In the genomic region with DNA sequence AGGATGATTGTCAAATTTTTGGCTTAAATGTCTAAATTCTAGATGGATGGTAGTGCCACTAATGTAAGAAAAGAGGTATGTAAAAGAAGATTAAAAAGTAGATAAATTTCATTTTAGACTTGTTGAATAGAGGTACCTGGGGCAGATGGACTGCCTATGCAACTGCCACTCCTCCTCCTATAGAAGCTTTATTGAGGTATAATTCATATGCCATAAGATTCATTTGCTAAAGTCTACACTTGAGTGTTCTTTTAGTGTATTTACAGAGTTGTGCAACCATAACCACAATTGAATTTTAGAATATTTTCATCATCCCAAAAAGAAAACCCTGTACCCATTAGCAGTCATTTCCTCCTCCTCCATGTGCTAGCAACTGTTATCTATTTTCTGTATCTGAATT, we compare ENCODE assay signal across 23 cellular contexts.
DNase-seq lines count a peak whose midpoint lies in the region; ATAC-seq and TF ChIP-seq lines count a peak whose summit lies in the region.
"Had no signal": no experiment of that assay in that cellular context is flagged by ENCODE, and none has a peak within 500 bp of the region (broad histone marks: within the 10 kb centered on the region; RNA-seq: fewer than 3 reads in every experiment).

No MANE protein-coding gene starts in this region.

- H3F3A ChIP-seq in SK-N-SH (replicated peaks; ENCODE audit: insufficient read depth), result peaks cover 20% of the 10 kb centered on the region
- H3F3A ChIP-seq in GM23248 (ENCODE audit: insufficient read depth), result peaks cover 35% of the 10 kb centered on the region

- CTCF ChIA-PET in SK-N-SH (lab: Yijun Ruan, JAX), result no interaction called here

- TF ChIP-seq EP300 in SK-N-SH (IDR thresholded peaks at IDR 0.05; ENCODE audit: borderline replicate concordance in 1 of 2, low read depth in 1 of 2, low read length in 1 of 2) (no peak), transverse colon (IDR thresholded peaks at IDR 0.05; ENCODE audit: low read depth) (no peak)

- H3K4me1 ChIP-seq in SK-N-SH (ENCODE audit: control insufficient read depth in 1 of 2, insufficient read depth in 2 of 2, low read depth in 1 of 2, low read length in 1 of 2), result peaks cover 0 to 3% of the 10 kb centered on the region in 2 experiments; a peak in 1 of 4 replicates
- peaks cover 0 to 21% (median 10%) of the 10 kb centered on the region in 4 donors for H3K4me1 ChIP-seq in transverse colon
- H3K4me1 ChIP-seq in GM23248 (ENCODE audit: insufficient read depth), result peaks cover 19% of the 10 kb centered on the region; the same call in 1 of the 2 replicates
- H3K4me1 ChIP-seq: BE2C, HAP-1, Peyer's patch had no signal

- ATAC-seq in SK-N-SH treated with all-trans-retinoic acid at 6 μM for 48 hours, result no peak
- ATAC-seq: Right ventricle myocardium inferior had no signal

- H3K4me2 ChIP-seq in SK-N-SH, result no peak overlapping the region
- H3K4me2 ChIP-seq in GM23248 (ENCODE audit: unreplicated experiment), result no peak overlapping the region

- peaks cover 17 to 31% of the 10 kb centered on the region in 2 experiments for H3K36me3 ChIP-seq in SK-N-SH (replicated peaks in 1 of 2; ENCODE audit: control insufficient read depth in 1 of 2, insufficient read depth in 2 of 2, low read length in 1 of 2)
- peaks cover 23% of the 10 kb centered on the region for H3K36me3 ChIP-seq in SK-N-MC (ENCODE audit: insufficient read depth, low read length)
- H3K36me3 ChIP-seq in transverse colon, result peaks cover 0 to 3% (median 0%) of the 10 kb centered on the region in 4 donors
- no peaks in the 10 kb centered on the region for H3K36me3 ChIP-seq in GM23248 (ENCODE audit: low read depth)
- H3K36me3 ChIP-seq: BE2C, HAP-1 had no signal

- H3K79me2 ChIP-seq in SK-N-SH (ENCODE audit: insufficient read depth), result peaks cover 42% of the 10 kb centered on the region
- no peaks in the 10 kb centered on the region for H3K79me2 ChIP-seq in GM23248 (ENCODE audit: insufficient read depth)

- TF ChIP-seq RAD21 in SK-N-SH (IDR thresholded peaks at IDR 0.05; ENCODE audit: low read length), result no peak

- H2AFZ ChIP-seq in SK-N-SH (ENCODE audit: low read depth) (no peak overlapping the region), GM23248 (no peak overlapping the region)

- H3K9ac ChIP-seq in SK-N-SH, result no peak overlapping the region
- no peak overlapping the region for H3K9ac ChIP-seq in SK-N-MC (ENCODE audit: insufficient read length)
- H3K9ac ChIP-seq in GM23248, result no peak overlapping the region

- in situ Hi-C loops in transverse colon (cut with MboI; ENCODE audit: low pct_ligation_motif_present in 1 of 4, low pct_unique_long_range_greater_than_20kb in 1 of 4, low sequenced_read_pairs in 3 of 4), result no loop called here
- in situ Hi-C loops in GM23248 (cut with MboI), result no loop called here

- DNase-seq in SK-N-SH, result no peak
- DNase-seq in SK-N-MC (ENCODE audit: low read depth, low spot score), result no peak
- DNase-seq in iris pigment epithelial cell (ENCODE audit: low read depth), result peak; percentile 6
- no peak for DNase-seq in transverse colon
- DNase-seq in GM23248, result no peak
- DNase-seq in SIG-M5 treated with dmso at 0.1 percent for 504 hours (lab: John Stamatoyannopoulos, UW; ENCODE audit: unreplicated experiment), result no peak
- DNase-seq in NCI-H82 treated with DMSO at 0.1 percent for 48 hours (lab: John Stamatoyannopoulos, UW; ENCODE audit: unreplicated experiment), result no peak
- DNase-seq: BE2C; CD4-positive, CD25-positive, alpha-beta regulatory T cell; COR-L47; DMS153; GF-D8; Kasumi-1; MV-4-11; NCI-H1417 treated with DMSO at 0.1 percent for 48 hours; NCI-H187 treated with DMSO at 0.1 percent for 48 hours; NCI-H524; Peyer's patch had no signal

- no peak for TF ChIP-seq POLR2A in transverse colon (IDR thresholded peaks at IDR 0.05)

- POLR2A ChIA-PET in SK-N-SH (lab: Yijun Ruan, JAX), result no interaction called here

- H3K9me3 ChIP-seq in SK-N-SH (no peaks in the 10 kb centered on the region), SK-N-MC (ENCODE audit: low read depth, low read length) (no peaks in the 10 kb centered on the region), transverse colon (no peaks in the 10 kb centered on the region), GM23248 (ENCODE audit: low read depth) (no peaks in the 10 kb centered on the region)
- H3K9me3 ChIP-seq: BE2C, HAP-1, Peyer's patch had no signal

- no peaks in the 10 kb centered on the region for H3K9me2 ChIP-seq in SK-N-SH
- no peaks in the 10 kb centered on the region for H3K9me2 ChIP-seq in GM23248 (ENCODE audit: insufficient read depth)

- H3K4me3 ChIP-seq in SK-N-SH (ENCODE audit: low read depth in 2 of 2, low read length in 1 of 2), result no peak overlapping the region
- peak overlapping the region; percentile 39; the same call in 1 of the 2 replicates for H3K4me3 ChIP-seq in SK-N-MC
- no peak overlapping the region for H3K4me3 ChIP-seq in transverse colon
- H3K4me3 ChIP-seq in GM23248, result no peak overlapping the region
- H3K4me3 ChIP-seq: HAP-1, Peyer's patch had no signal

- H4K20me1 ChIP-seq in SK-N-SH (ENCODE audit: insufficient read depth), result peaks cover 28% of the 10 kb centered on the region
- H4K20me1 ChIP-seq in GM23248 (ENCODE audit: insufficient read depth), result no peaks in the 10 kb centered on the region

- H3K27me3 ChIP-seq in SK-N-SH (ENCODE audit: insufficient read depth), result no peaks in the 10 kb centered on the region
- H3K27me3 ChIP-seq in transverse colon, result no peaks in the 10 kb centered on the region
- H3K27me3 ChIP-seq in GM23248 (replicated peaks; ENCODE audit: insufficient read depth), result no peaks in the 10 kb centered on the region
- H3K27me3 ChIP-seq: BE2C, Peyer's patch had no signal

- H3K27ac ChIP-seq in SK-N-SH (ENCODE audit: low read depth in 2 of 2, low read length in 1 of 2) (peak overlapping the region in 1 of 2 experiments; percentile 40; a peak in 1 of 4 replicates), SK-N-MC (peak overlapping the region; percentile 69), transverse colon (peak overlapping the region in 3 of 4 donors; percentile 0 to 54 (median 32)), GM23248 (no peak overlapping the region)
- H3K27ac ChIP-seq: 22Rv1, HL-60, Peyer's patch had no signal

- intact Hi-C loops in transverse colon (cut with DNase I; ENCODE audit: low total_unique reads), result no loop called here

- TF ChIP-seq CTCF in SK-N-SH (IDR thresholded peaks at IDR 0.05) (no peak), transverse colon (IDR thresholded peaks at IDR 0.05) (no peak)

TF ChIP-seq in SK-N-SH treated with all-trans-retinoic acid at 6 μM for 48 hours, 23 proteins besides CTCF, POLR2A, EP300 and RAD21 (continues in another document):
- TF ChIP-seq, protein P1, sequence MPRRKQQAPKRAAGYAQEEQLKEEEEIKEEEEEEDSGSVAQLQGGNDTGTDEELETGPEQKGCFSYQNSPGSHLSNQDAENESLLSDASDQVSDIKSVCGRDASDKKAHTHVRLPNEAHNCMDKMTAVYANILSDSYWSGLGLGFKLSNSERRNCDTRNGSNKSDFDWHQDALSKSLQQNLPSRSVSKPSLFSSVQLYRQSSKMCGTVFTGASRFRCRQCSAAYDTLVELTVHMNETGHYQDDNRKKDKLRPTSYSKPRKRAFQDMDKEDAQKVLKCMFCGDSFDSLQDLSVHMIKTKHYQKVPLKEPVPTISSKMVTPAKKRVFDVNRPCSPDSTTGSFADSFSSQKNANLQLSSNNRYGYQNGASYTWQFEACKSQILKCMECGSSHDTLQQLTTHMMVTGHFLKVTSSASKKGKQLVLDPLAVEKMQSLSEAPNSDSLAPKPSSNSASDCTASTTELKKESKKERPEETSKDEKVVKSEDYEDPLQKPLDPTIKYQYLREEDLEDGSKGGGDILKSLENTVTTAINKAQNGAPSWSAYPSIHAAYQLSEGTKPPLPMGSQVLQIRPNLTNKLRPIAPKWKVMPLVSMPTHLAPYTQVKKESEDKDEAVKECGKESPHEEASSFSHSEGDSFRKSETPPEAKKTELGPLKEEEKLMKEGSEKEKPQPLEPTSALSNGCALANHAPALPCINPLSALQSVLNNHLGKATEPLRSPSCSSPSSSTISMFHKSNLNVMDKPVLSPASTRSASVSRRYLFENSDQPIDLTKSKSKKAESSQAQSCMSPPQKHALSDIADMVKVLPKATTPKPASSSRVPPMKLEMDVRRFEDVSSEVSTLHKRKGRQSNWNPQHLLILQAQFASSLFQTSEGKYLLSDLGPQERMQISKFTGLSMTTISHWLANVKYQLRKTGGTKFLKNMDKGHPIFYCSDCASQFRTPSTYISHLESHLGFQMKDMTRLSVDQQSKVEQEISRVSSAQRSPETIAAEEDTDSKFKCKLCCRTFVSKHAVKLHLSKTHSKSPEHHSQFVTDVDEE (CRISPR knock-in tag; IDR thresholded peaks at IDR 0.05), result no peak
- peak; percentile 39 for TF ChIP-seq ISL1 (CRISPR knock-in tag; IDR thresholded peaks at IDR 0.05)

TF ChIP-seq in SK-N-SH, 30 proteins besides CTCF, POLR2A, EP300 and RAD21 (continues in another document):
- TF ChIP-seq TAF1 (IDR thresholded peaks at IDR 0.05; ENCODE audit: borderline replicate concordance, low read depth, low read length) (no peak), FOXJ3 (CRISPR knock-in tag; IDR thresholded peaks at IDR 0.05) (no peak), GATA2 (CRISPR knock-in tag; IDR thresholded peaks at IDR 0.05) (no peak), EZH2phosphoT487 (IDR thresholded peaks at IDR 0.05; ENCODE audit: borderline replicate concordance, low read depth) (no peak), RCOR1 (IDR thresholded peaks at IDR 0.05; ENCODE audit: low read length) (no peak), SMC3 (IDR thresholded peaks at IDR 0.05; ENCODE audit: low read depth, low read length) (no peak)
